ENCODE assay signal across 29 cellular contexts in genomic region chr5:10709933-10710332, GRCh38.
"Had no signal": no experiment of that assay in that cellular context is flagged by ENCODE, and none has a peak within 500 bp of the region (broad histone marks: within the 10 kb centered on the region; RNA-seq: fewer than 3 reads in every experiment).

No MANE protein-coding gene starts in this region.

- H3K4me1 Mint-ChIP-seq: neural crest cell had no signal

- H3K36me3 ChIP-seq: cardiac muscle cell, transverse colon had no signal

- DNase-seq: activated CD4-positive, alpha-beta T cell treated with anti-CD3 and anti-CD28 coated beads for 4 hours; activated CD4-positive, alpha-beta T cell treated with anti-CD3 and anti-CD28 coated beads, Interleukin-2, amount 50 U/mL, for 4 hours; activated naive CD4-positive, alpha-beta T cell; activated T-cell treated with anti-CD3 and anti-CD28 coated beads for 4 hours; activated T-cell treated with anti-CD3 and anti-CD28 coated beads, Interleukin-2, amount 50 U/mL, for 72 hours; anterior cingulate cortex; cortex of kidney; foreskin fibroblast; head of caudate nucleus; hippocampal formation; kidney; left colon; mammary epithelial cell; naive B cell; occipital lobe; right cardiac atrium; stimulated activated CD4-positive, alpha-beta T cell treated with anti-CD3 and anti-CD28 coated beads, Interleukin-15, amount 100 ng/mL, for 24 hours; stimulated activated CD4-positive, alpha-beta T cell treated with anti-CD3 and anti-CD28 coated beads, Interleukin-2, amount 100 ng/mL, for 24 hours; stimulated activated naive B cell treated with anti-CD40 and anti-IgM and Interleukin-4, amounts not matched to agents 10 μg/mL and 1 μg/mL and 100 μg/mL, for 72 hours; T-cell; testis; transverse colon had no signal

- H3K27me3 Mint-ChIP-seq: naive B cell; stimulated activated naive B cell treated with anti-CD40 and anti-IgM and Interleukin-4, amounts not matched to agents 10 μg/mL and 1 μg/mL and 100 μg/mL, for 72 hours; T-cell had no signal

- H3K27ac Mint-ChIP-seq: activated T-cell treated with anti-CD3 and anti-CD28 coated beads, Interleukin-2, amount 50 U/mL, for 72 hours; mesothelial cell of epicardium; stimulated activated naive B cell treated with anti-CD40 and anti-IgM and Interleukin-4, amounts not matched to agents 10 μg/mL and 1 μg/mL and 100 μg/mL, for 72 hours; T-cell; T-helper 2 cell treated with Interferon-gamma antibody and Interleukin-4, amounts not matched to agents 5 μg/mL and 100 μg/mL, for 36 hours had no signal

- H3K27me3 ChIP-seq: cardiac muscle cell, testis, transverse colon had no signal

- H3K4me3 ChIP-seq: cardiac muscle cell, testis, transverse colon had no signal

- H3K27ac ChIP-seq: cardiac muscle cell, testis, transverse colon had no signal

- H3K9me3 ChIP-seq: testis, transverse colon had no signal

- H3K4me1 ChIP-seq: testis had no signal

- FAIRE-seq: endothelial cell of umbilical vein, kidney had no signal

- H3K4me3 Mint-ChIP-seq: activated T-cell treated with anti-CD3 and anti-CD28 coated beads, Interleukin-2, amount 50 U/mL, for 72 hours; mesothelial cell of epicardium; naive B cell; neural crest cell; stimulated activated naive B cell treated with anti-CD40 and anti-IgM and Interleukin-4, amounts not matched to agents 10 μg/mL and 1 μg/mL and 100 μg/mL, for 72 hours; T-cell; T-helper 2 cell treated with Interferon-gamma antibody and Interleukin-4, amounts not matched to agents 5 μg/mL and 100 μg/mL, for 36 hours had no signal

- ATAC-seq: activated naive CD4-positive, alpha-beta T cell treated with anti-CD3 and anti-CD28 coated beads, Interleukin-2, amount 50 U/mL, for 72 hours; activated T-cell treated with anti-CD3 and anti-CD28 coated beads, Interleukin-2, amount 50 U/mL, for 72 hours; left colon; stimulated activated naive B cell treated with anti-CD40 and anti-IgM and Interleukin-4, amounts not matched to agents 10 μg/mL and 1 μg/mL and 100 μg/mL, for 72 hours; T-cell had no signal

- H3K9me3 Mint-ChIP-seq: activated naive CD4-positive, alpha-beta T cell treated with anti-CD3 and anti-CD28 coated beads, Interleukin-2, amount 50 U/mL, for 72 hours; activated T-cell treated with anti-CD3 and anti-CD28 coated beads, Interleukin-2, amount 50 U/mL, for 72 hours; immature natural killer cell; naive B cell; neural crest cell; stimulated activated naive B cell treated with anti-CD40 and anti-IgM and Interleukin-4, amounts not matched to agents 10 μg/mL and 1 μg/mL and 100 μg/mL, for 72 hours; T-cell; T-helper 2 cell treated with Interferon-gamma antibody and Interleukin-4, amounts not matched to agents 5 μg/mL and 100 μg/mL, for 36 hours had no signal

- H3K36me3 Mint-ChIP-seq: activated naive CD4-positive, alpha-beta T cell treated with anti-CD3 and anti-CD28 coated beads, Interleukin-2, amount 50 U/mL, for 72 hours had no signal
